ENCODE assay signal across 8 cellular contexts in genomic region chrX:120213438-120214265, GRCh38. TPM values are rescaled to one million over a fixed set of nuclear protein-coding genes. Genes with fewer than 3 reads are reported as not detected.
DNase-seq lines count a peak whose midpoint lies in the region; ATAC-seq, FAIRE-seq and TF ChIP-seq lines count a peak whose summit lies in the region.

No MANE protein-coding gene starts in this region.

- TF ChIP-seq CTCF in GM12874 (IDR thresholded peaks at IDR 0.05; ENCODE audit: insufficient read depth, low read depth, low read length) (peak; percentile 58), endothelial cell of umbilical vein (IDR thresholded peaks at IDR 0.05; ENCODE audit: extremely low read depth in 1 of 2, insufficient read depth in 1 of 2, low read depth in 1 of 2, low read length in 2 of 2) (peak; percentile 66 to 81)

- no peak overlapping the region for H3K27ac ChIP-seq in endothelial cell of umbilical vein (ENCODE audit: insufficient read depth, low read depth, low read length)

- H3K9me3 ChIP-seq in endothelial cell of umbilical vein (replicated peaks; ENCODE audit: control insufficient read depth, insufficient read depth, low read length): no peaks in the 10 kb centered on the region

- intact Hi-C loops in endothelial cell of umbilical vein (cut with micrococcal nuclease): no loop called here

- no peak overlapping the region for H3K4me3 ChIP-seq in endothelial cell of umbilical vein (replicated peaks in 1 of 3; ENCODE audit: insufficient read depth in 1 of 3, low read depth in 1 of 3, low read length in 3 of 3)

- ATAC-seq in HG03135 (IDR thresholded peaks at IDR 0.05; ENCODE audit: unreplicated experiment): peak; percentile 88
- ATAC-seq in naive B cell (ENCODE audit: low read depth in 2 of 2): peak; percentile 59 to 69

- peaks cover 0 to 3% of the 10 kb centered on the region in 2 donors for H3K36me3 Mint-ChIP-seq in naive B cell

- FAIRE-seq in endothelial cell of umbilical vein (lab: Jason Lieb, UNC): peak; percentile 68

- DNase-seq in A172 (ENCODE audit: low spot score) (peak; percentile 13), NCI-H774 (lab: John Stamatoyannopoulos, UW) (peak; percentile 56), endothelial cell of umbilical vein (ENCODE audit: low read depth, low spot score) (peak; percentile 67), naive B cell (peak; percentile 34)
- peak; percentile 4 for DNase-seq in activated CD8-positive, alpha-beta memory T cell treated with anti-CD3 and anti-CD28 coated beads, Interleukin-2, amount 50 U/mL, for 1 hour (ENCODE audit: extremely low read depth)
- peak; percentile 33 for DNase-seq in stimulated activated naive CD4-positive, alpha-beta T cell treated with Interleukin-2 at 50 U/mL for 16 hours (lab: John Stamatoyannopoulos, UW)

- POLR2A ChIA-PET in endothelial cell of umbilical vein (lab: Charles Lee): no interaction called here

- H3K27me3 ChIP-seq in endothelial cell of umbilical vein (ENCODE audit: control insufficient read depth in 2 of 2, insufficient read depth in 2 of 2, low read length in 2 of 2): no peaks in the 10 kb centered on the region

- no peak overlapping the region for H2AFZ ChIP-seq in endothelial cell of umbilical vein (ENCODE audit: low read depth, low read length)

- no peak overlapping the region for H3K4me2 ChIP-seq in endothelial cell of umbilical vein (ENCODE audit: insufficient read depth, low read length)

- H4K20me1 ChIP-seq in endothelial cell of umbilical vein (replicated peaks; ENCODE audit: control insufficient read depth, extremely low read depth, insufficient read depth, low read length): no peaks in the 10 kb centered on the region

- dilution Hi-C loops in endothelial cell of umbilical vein (cut with MboI; ENCODE audit: extremely low pct_ligation_motif_present, low sequenced_read_pairs): no loop called here

- no peaks in the 10 kb centered on the region for H3K79me2 ChIP-seq in endothelial cell of umbilical vein (ENCODE audit: control insufficient read depth, insufficient read depth, low read length)

- H3K4me3 Mint-ChIP-seq in naive B cell: peak overlapping the region in 2 of 8 donors; percentile 4 to 33

- no peaks in the 10 kb centered on the region for H3K9me1 ChIP-seq in endothelial cell of umbilical vein (replicated peaks; ENCODE audit: control insufficient read depth, extremely low read depth, insufficient read depth, low read length)

- no peaks in the 10 kb centered on the region for H3K9me3 Mint-ChIP-seq in naive B cell

- H3K4me1 ChIP-seq in endothelial cell of umbilical vein (ENCODE audit: control insufficient read depth, extremely low read depth, insufficient read depth, low read length): no peaks in the 10 kb centered on the region

- H3K36me3 ChIP-seq in endothelial cell of umbilical vein (ENCODE audit: control insufficient read depth in 2 of 2, extremely low read depth in 1 of 2, insufficient read depth in 2 of 2, low read length in 2 of 2): no peaks in the 10 kb centered on the region

- H3K27me3 Mint-ChIP-seq in naive B cell: no peaks in the 10 kb centered on the region

- peaks cover under 1 to 10% (median 2%) of the 10 kb centered on the region in 3 donors for H3K4me1 Mint-ChIP-seq in naive B cell

- BruUV-seq in endothelial cell of umbilical vein (replicated peaks; lab: Mats Ljungman, UMichigan): no TSS peak

- TF ChIP-seq POLR2A in endothelial cell of umbilical vein (IDR thresholded peaks at IDR 0.05; ENCODE audit: low read depth, low read length): no peak

- peak overlapping the region in 2 of 6 donors; percentile 6 to 17 for H3K27ac Mint-ChIP-seq in naive B cell

- CTCF ChIA-PET in endothelial cell of umbilical vein (lab: Charles Lee): interaction anchor here (0.6 to 2.7 kb wide), 16 partner anchors 9 to 263 kb away, joined by 3 to 23 read pairs (median 5); partner anchors contain the start of gene ZBTB33

- H3K9ac ChIP-seq in endothelial cell of umbilical vein (replicated peaks; ENCODE audit: extremely low read depth, insufficient read depth, low read length): no peak overlapping the region

TF ChIP-seq in endothelial cell of umbilical vein, 7 proteins besides CTCF, POLR2A, EP300 and RAD21:
- TF ChIP-seq MYC (IDR thresholded peaks at IDR 0.05; ENCODE audit: low read depth, low read length) (no peak), JUN (IDR thresholded peaks at IDR 0.05; ENCODE audit: borderline replicate concordance, insufficient read depth, insufficient read length, low read depth) (no peak), FOS (IDR thresholded peaks at IDR 0.05; ENCODE audit: borderline replicate concordance, insufficient read depth, low read length) (no peak), MAX (IDR thresholded peaks at IDR 0.05; ENCODE audit: insufficient read depth, insufficient read length) (no peak)

RNA-seq across cellular contexts. Expression of gene ZBTB33, which starts 37.0 kb away (rescaled TPM):
- total RNA-seq in A172 (2014; rRNA removed; shearing (Covaris generic)): 11.2 and 12.7 TPM in 2 replicates
- total RNA-seq in endothelial cell of umbilical vein: 16.3 and 16.6 TPM in 2 replicates
- polyA plus RNA-seq in endothelial cell of umbilical vein: 2.4 and 3.7 TPM in 2 replicates
- 3.9 and 4.0 TPM in 2 replicates for polyA plus RNA-seq in endothelial cell of umbilical vein (2011; cell fraction: cytosol; rRNA removed)
- polyA plus RNA-seq in endothelial cell of umbilical vein (2011; cell fraction: nucleus; rRNA removed): 3.8 and 4.0 TPM in 2 replicates
- 12.7 and 15.6 TPM in 2 replicates for polyA plus RNA-seq in endothelial cell of umbilical vein (2012)
- polyA minus RNA-seq in endothelial cell of umbilical vein: 10.0 and 12.0 TPM in 2 replicates
- 14.4 TPM for polyA minus RNA-seq in endothelial cell of umbilical vein (2011; cell fraction: cytosol; rRNA and poly(A)+ RNA removed)
- 8.4 and 14.2 TPM in 2 replicates for polyA minus RNA-seq in endothelial cell of umbilical vein (2011; cell fraction: nucleus; rRNA and poly(A)+ RNA removed)
- 10 to 100 TPM; 12.0 to 24.1 (median 15.9) TPM for polyA plus RNA-seq in naive B cell (ENCODE audit: low read depth in 6 of 6)

RNA-seq across cellular contexts. Expression of gene RHOXF2, which starts 55.2 kb away (rescaled TPM):
- total RNA-seq in A172 (2014; rRNA removed; shearing (Covaris generic)): not detected in 2 replicates
- total RNA-seq in endothelial cell of umbilical vein: not detected in 2 replicates
- polyA plus RNA-seq in endothelial cell of umbilical vein (not detected in 2 replicates), naive B cell (ENCODE audit: low read depth in 6 of 6) (under 1 TPM in 3 of 6 donors, not detected in 3; 0.11 to 0.16 (median 0.15) TPM)
- not detected in 2 replicates for polyA plus RNA-seq in endothelial cell of umbilical vein (2011; cell fraction: cytosol; rRNA removed)
- polyA plus RNA-seq in endothelial cell of umbilical vein (2011; cell fraction: nucleus; rRNA removed): not detected in 2 replicates
- polyA plus RNA-seq in endothelial cell of umbilical vein (2012): not detected in 2 replicates
- 3.7 and 9.8 TPM in 2 replicates for polyA minus RNA-seq in endothelial cell of umbilical vein
- not detected for polyA minus RNA-seq in endothelial cell of umbilical vein (2011; cell fraction: cytosol; rRNA and poly(A)+ RNA removed)
- not detected in 2 replicates for polyA minus RNA-seq in endothelial cell of umbilical vein (2011; cell fraction: nucleus; rRNA and poly(A)+ RNA removed)

Comparison
In these comparisons a context has a peak if more than half of its experiments do, and no peak if none do; other contexts are left out.
1. DNase-seq: peak in every context shown above with its lines; median percentile 67 in endothelial cell of umbilical vein; 56 in NCI-H774; 34 in naive B cell; 33 in stimulated activated naive CD4-positive, alpha-beta T cell treated with Interleukin-2 at 50 U/mL for 16 hours; 13 in A172; 4 in activated CD8-positive, alpha-beta memory T cell treated with anti-CD3 and anti-CD28 coated beads, Interleukin-2, amount 50 U/mL, for 1 hour.